In the genomic region with DNA sequence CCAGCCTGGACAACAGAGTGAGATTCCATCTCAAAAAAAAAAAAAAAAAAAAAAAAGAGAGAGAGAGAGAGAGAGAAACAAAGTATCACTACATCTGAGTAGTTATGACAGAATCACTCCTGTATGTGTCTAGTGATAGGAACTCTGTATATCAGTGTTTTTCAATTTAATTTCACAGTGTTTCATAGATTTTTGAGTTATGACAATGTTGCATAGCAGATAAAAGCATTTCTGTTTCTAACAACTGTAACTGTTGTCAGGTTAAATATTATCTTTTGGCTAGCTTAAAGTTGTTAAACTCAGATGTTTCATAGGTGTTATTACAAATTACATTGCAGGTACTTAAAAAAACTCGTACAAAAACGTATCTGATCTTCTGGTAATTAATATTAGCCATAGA, we compare ENCODE assay signal across 28 cellular contexts.
"Had no signal": no experiment of that assay in that cellular context is flagged by ENCODE, and none has a peak within 500 bp of the region (broad histone marks: within the 10 kb centered on the region; RNA-seq: fewer than 3 reads in every experiment).

No MANE protein-coding gene starts in this region.

- DNase-seq: activated CD4-positive, alpha-beta memory T cell treated with anti-CD3 and anti-CD28 coated beads, Interleukin-2, amount 10 ng/mL, durations not matched to agents 7 days and 5 days; activated CD4-positive, alpha-beta T cell treated with anti-CD3 and anti-CD28 coated beads for 1 hour; activated CD4-positive, alpha-beta T cell treated with anti-CD3 and anti-CD28 coated beads for 4 hours; activated CD4-positive, alpha-beta T cell treated with anti-CD3 and anti-CD28 coated beads, Interleukin-2, amount 10 ng/mL, durations not matched to agents 7 days and 5 days; activated CD4-positive, alpha-beta T cell treated with anti-CD3 and anti-CD28 coated beads, Interleukin-2, amount 50 U/mL, for 4 hours; activated CD8-positive, alpha-beta memory T cell treated with anti-CD3 and anti-CD28 coated beads, Interleukin-2, amount 50 U/mL, for 48 hours; activated gamma-delta T cell; activated naive CD4-positive, alpha-beta T cell; activated naive CD4-positive, alpha-beta T cell treated with anti-CD3 and anti-CD28 coated beads, Interleukin-2, amount 10 ng/mL, durations not matched to agents 7 days and 5 days; activated naive CD8-positive, alpha-beta T cell treated with anti-CD3 and anti-CD28 coated beads, Interleukin-2, amount 10 ng/mL, durations not matched to agents 7 days and 5 days; activated T-cell treated with anti-CD3 and anti-CD28 coated beads for 4 hours; activated T-cell treated with anti-CD3 and anti-CD28 coated beads, Interleukin-2, amount 50 U/mL, for 24 hours; activated T-cell treated with anti-CD3 and anti-CD28 coated beads, Interleukin-2, amount 50 U/mL, for 72 hours; amniotic stem cell; anterior cingulate cortex; brain microvascular endothelial cell; colonic mucosa; effector CD8-positive, alpha-beta T cell; foreskin fibroblast; head of caudate nucleus; T-helper 1 cell; T-helper 17 cell had no signal

- H3K9me3 ChIP-seq: colonic mucosa had no signal

- H3K9me3 Mint-ChIP-seq: activated CD4-positive, alpha-beta T cell treated with anti-CD3 and anti-CD28 coated beads, Interleukin-2, amount 10 ng/mL, durations not matched to agents 7 days and 5 days; activated naive CD8-positive, alpha-beta T cell treated with anti-CD3 and anti-CD28 coated beads, Interleukin-2, amount 10 ng/mL, durations not matched to agents 7 days and 5 days had no signal

- H3K36me3 Mint-ChIP-seq: activated naive CD4-positive, alpha-beta T cell treated with anti-CD3 and anti-CD28 coated beads, Interleukin-2, amount 10 ng/mL, durations not matched to agents 7 days and 5 days; activated naive CD4-positive, alpha-beta T cell treated with anti-CD3 and anti-CD28 coated beads, Interleukin-2, amount 50 U/mL, for 72 hours; activated naive CD8-positive, alpha-beta T cell treated with anti-CD3 and anti-CD28 coated beads, Interleukin-2, amount 10 ng/mL, durations not matched to agents 7 days and 5 days had no signal

- H3K27ac Mint-ChIP-seq: activated CD4-positive, alpha-beta memory T cell treated with anti-CD3 and anti-CD28 coated beads, Interleukin-2, amount 10 ng/mL, durations not matched to agents 7 days and 5 days; activated CD4-positive, alpha-beta T cell treated with anti-CD3 and anti-CD28 coated beads, Interleukin-2, amount 10 ng/mL, durations not matched to agents 7 days and 5 days; activated naive CD4-positive, alpha-beta T cell treated with anti-CD3 and anti-CD28 coated beads, Interleukin-2, amount 10 ng/mL, durations not matched to agents 7 days and 5 days; activated naive CD4-positive, alpha-beta T cell treated with anti-CD3 and anti-CD28 coated beads, Interleukin-2, amount 50 U/mL, for 72 hours; activated naive CD8-positive, alpha-beta T cell treated with anti-CD3 and anti-CD28 coated beads, Interleukin-2, amount 10 ng/mL, durations not matched to agents 7 days and 5 days; activated T-cell treated with anti-CD3 and anti-CD28 coated beads, Interleukin-2, amount 50 U/mL, for 24 hours; activated T-cell treated with anti-CD3 and anti-CD28 coated beads, Interleukin-2, amount 50 U/mL, for 72 hours; T-helper 17 cell; T-helper 2 cell treated with Interferon-gamma antibody and Interleukin-4, amounts not matched to agents 5 μg/mL and 100 μg/mL, for 36 hours had no signal

- H3K4me1 ChIP-seq: colonic mucosa had no signal

- H3K36me3 ChIP-seq: brain microvascular endothelial cell, colonic mucosa had no signal

- H3K27ac ChIP-seq: colonic mucosa had no signal

- H3K27me3 Mint-ChIP-seq: activated CD4-positive, alpha-beta memory T cell treated with anti-CD3 and anti-CD28 coated beads, Interleukin-2, amount 10 ng/mL, durations not matched to agents 7 days and 5 days; activated CD4-positive, alpha-beta T cell treated with anti-CD3 and anti-CD28 coated beads, Interleukin-2, amount 10 ng/mL, durations not matched to agents 7 days and 5 days; activated naive CD4-positive, alpha-beta T cell treated with anti-CD3 and anti-CD28 coated beads, Interleukin-2, amount 10 ng/mL, durations not matched to agents 7 days and 5 days; activated naive CD8-positive, alpha-beta T cell treated with anti-CD3 and anti-CD28 coated beads, Interleukin-2, amount 10 ng/mL, durations not matched to agents 7 days and 5 days; activated T-cell treated with anti-CD3 and anti-CD28 coated beads, Interleukin-2, amount 50 U/mL, for 24 hours; central memory CD8-positive, alpha-beta T cell; T-helper 17 cell had no signal

- H3K4me3 ChIP-seq: colonic mucosa had no signal

- H3K4me1 Mint-ChIP-seq: activated CD4-positive, alpha-beta memory T cell treated with anti-CD3 and anti-CD28 coated beads, Interleukin-2, amount 10 ng/mL, durations not matched to agents 7 days and 5 days; activated CD4-positive, alpha-beta T cell treated with anti-CD3 and anti-CD28 coated beads, Interleukin-2, amount 10 ng/mL, durations not matched to agents 7 days and 5 days; activated naive CD4-positive, alpha-beta T cell treated with anti-CD3 and anti-CD28 coated beads, Interleukin-2, amount 10 ng/mL, durations not matched to agents 7 days and 5 days; activated naive CD8-positive, alpha-beta T cell treated with anti-CD3 and anti-CD28 coated beads, Interleukin-2, amount 10 ng/mL, durations not matched to agents 7 days and 5 days; central memory CD8-positive, alpha-beta T cell; T-helper 17 cell had no signal

- FAIRE-seq: astrocyte, bronchial epithelial cell, endometrium had no signal

- H3K4me3 Mint-ChIP-seq: activated CD4-positive, alpha-beta memory T cell treated with anti-CD3 and anti-CD28 coated beads, Interleukin-2, amount 10 ng/mL, durations not matched to agents 7 days and 5 days; activated CD4-positive, alpha-beta T cell treated with anti-CD3 and anti-CD28 coated beads, Interleukin-2, amount 10 ng/mL, durations not matched to agents 7 days and 5 days; activated naive CD4-positive, alpha-beta T cell treated with anti-CD3 and anti-CD28 coated beads, Interleukin-2, amount 10 ng/mL, durations not matched to agents 7 days and 5 days; activated naive CD8-positive, alpha-beta T cell treated with anti-CD3 and anti-CD28 coated beads, Interleukin-2, amount 10 ng/mL, durations not matched to agents 7 days and 5 days; activated T-cell treated with anti-CD3 and anti-CD28 coated beads, Interleukin-2, amount 50 U/mL, for 24 hours; activated T-cell treated with anti-CD3 and anti-CD28 coated beads, Interleukin-2, amount 50 U/mL, for 72 hours; central memory CD8-positive, alpha-beta T cell; T-helper 17 cell; T-helper 2 cell treated with Interferon-gamma antibody and Interleukin-4, amounts not matched to agents 5 μg/mL and 100 μg/mL, for 36 hours had no signal

- H3K27me3 ChIP-seq: brain microvascular endothelial cell, colonic mucosa had no signal
